In genomic region chr2:101418704-101419663, GRCh38 we compare ENCODE assay signal across 1 cellular context.
TF ChIP-seq lines count a peak whose summit lies in the region.

No MANE protein-coding gene starts in this region.

TF ChIP-seq in HepG2, 621 proteins besides CTCF, POLR2A, EP300 and RAD21 (continued from another document and continues in another):
- TF ChIP-seq ZNF503 (CRISPR knock-in tag; IDR thresholded peaks at IDR 0.05) = no peak
- no peak for TF ChIP-seq KDM1A (CRISPR knock-in tag; IDR thresholded peaks at IDR 0.05)
- TF ChIP-seq FOXK1 (CRISPR knock-in tag; IDR thresholded peaks at IDR 0.05; ENCODE audit: borderline replicate concordance, low read depth) = no peak
- no peak for TF ChIP-seq SATB2 (CRISPR knock-in tag; IDR thresholded peaks at IDR 0.05)
- no peak for TF ChIP-seq MAFG (CRISPR knock-in tag; IDR thresholded peaks at IDR 0.05)
- TF ChIP-seq ZNF468 (CRISPR knock-in tag; IDR thresholded peaks at IDR 0.05) = no peak
- no peak for TF ChIP-seq MBNL3 (CRISPR knock-in tag; conservative IDR thresholded peaks at IDR 0.05)
- TF ChIP-seq RBAK (CRISPR knock-in tag; IDR thresholded peaks at IDR 0.05) = no peak
- TF ChIP-seq ETV6 (CRISPR knock-in tag; conservative IDR thresholded peaks at IDR 0.05) = no peak
- TF ChIP-seq ARNT (IDR thresholded peaks at IDR 0.05) = no peak
- no peak for TF ChIP-seq SIX1 (CRISPR knock-in tag; IDR thresholded peaks at IDR 0.05; ENCODE audit: borderline replicate concordance)
- no peak; the same call in 1 of the 2 replicates for TF ChIP-seq KMT2B (CRISPR knock-in tag; IDR thresholded peaks at IDR 0.05)
- TF ChIP-seq ZNF24 (IDR thresholded peaks at IDR 0.05) = no peak
- no peak for TF ChIP-seq HNRNPUL1 (IDR thresholded peaks at IDR 0.05; ENCODE audit: low read depth, low read length)
- no peak for TF ChIP-seq ARNT2 (CRISPR knock-in tag; IDR thresholded peaks at IDR 0.05; ENCODE audit: low read depth)
- TF ChIP-seq THRA (CRISPR knock-in tag; IDR thresholded peaks at IDR 0.05; ENCODE audit: borderline replicate concordance) = 0 out of 2 replicates have a peak, but pooled peaks have one; percentile 19
- no peak for TF ChIP-seq ZNF773 (CRISPR knock-in tag; IDR thresholded peaks at IDR 0.05; ENCODE audit: borderline replicate concordance)
- TF ChIP-seq ZUFSP (CRISPR knock-in tag; IDR thresholded peaks at IDR 0.05; ENCODE audit: borderline replicate concordance) = no peak
- no peak for TF ChIP-seq KDM6A (CRISPR knock-in tag; IDR thresholded peaks at IDR 0.05; ENCODE audit: low read depth)
- no peak for TF ChIP-seq ZFP91 (CRISPR knock-in tag; IDR thresholded peaks at IDR 0.05; ENCODE audit: borderline replicate concordance)
- no peak for TF ChIP-seq ZNF143 (CRISPR knock-in tag; IDR thresholded peaks at IDR 0.05)
- TF ChIP-seq MED1 (CRISPR knock-in tag; IDR thresholded peaks at IDR 0.05) = peak; percentile 35; the same call in 1 of the 2 replicates
- no peak for TF ChIP-seq SOX6 (IDR thresholded peaks at IDR 0.05)
- no peak for TF ChIP-seq SOX6 (CRISPR knock-in tag; IDR thresholded peaks at IDR 0.05)
- TF ChIP-seq ZBTB38 (CRISPR knock-in tag; IDR thresholded peaks at IDR 0.05) = no peak
- TF ChIP-seq CREBL2 (CRISPR knock-in tag; IDR thresholded peaks at IDR 0.05; ENCODE audit: borderline replicate concordance) = no peak
- TF ChIP-seq ZNF878 (CRISPR knock-in tag; IDR thresholded peaks at IDR 0.05) = no peak
- no peak for TF ChIP-seq LBX2 (CRISPR knock-in tag; IDR thresholded peaks at IDR 0.05; ENCODE audit: borderline replicate concordance)
- TF ChIP-seq DNMT1 (CRISPR knock-in tag; IDR thresholded peaks at IDR 0.05) = no peak
- no peak for TF ChIP-seq CHD2 (IDR thresholded peaks at IDR 0.05; ENCODE audit: low read depth, low read length)
- no peak for TF ChIP-seq ZNF816 (CRISPR knock-in tag; IDR thresholded peaks at IDR 0.05; ENCODE audit: borderline replicate concordance)
- TF ChIP-seq SNAPC5 (CRISPR knock-in tag; IDR thresholded peaks at IDR 0.05; ENCODE audit: borderline replicate concordance) = no peak
- TF ChIP-seq KDM3A (CRISPR knock-in tag; IDR thresholded peaks at IDR 0.05; ENCODE audit: low read depth) = no peak
- TF ChIP-seq ZNF713 (CRISPR knock-in tag; IDR thresholded peaks at IDR 0.05) = no peak
- no peak for TF ChIP-seq XBP1 (CRISPR knock-in tag; IDR thresholded peaks at IDR 0.05)
- TF ChIP-seq ZEB1 (IDR thresholded peaks at IDR 0.05; ENCODE audit: insufficient replicate concordance, low read depth) = no peak
- TF ChIP-seq CREB1 (IDR thresholded peaks at IDR 0.05) = no peak
- TF ChIP-seq CREB1 (CRISPR knock-in tag; IDR thresholded peaks at IDR 0.05) = no peak
- no peak for TF ChIP-seq DPF2 (CRISPR knock-in tag; IDR thresholded peaks at IDR 0.05; ENCODE audit: borderline replicate concordance, low read depth)
- peak; percentile 77 for TF ChIP-seq SMAD3 (CRISPR knock-in tag; IDR thresholded peaks at IDR 0.05)
- 0 out of 2 replicates have a peak, but pooled peaks have one; percentile 32 for TF ChIP-seq ZMYM4 (CRISPR knock-in tag; IDR thresholded peaks at IDR 0.05)
- TF ChIP-seq KDM2A (CRISPR knock-in tag; IDR thresholded peaks at IDR 0.05; ENCODE audit: borderline replicate concordance, low read depth) = 0 out of 2 replicates have a peak, but pooled peaks have one; percentile 46
- TF ChIP-seq ZNF7 (CRISPR knock-in tag; IDR thresholded peaks at IDR 0.05) = no peak
- TF ChIP-seq HDAC1 (CRISPR knock-in tag; IDR thresholded peaks at IDR 0.05) = no peak
- TF ChIP-seq ZFX (CRISPR knock-in tag; IDR thresholded peaks at IDR 0.05; ENCODE audit: low read depth) = no peak
- peak; percentile 65; the same call in 1 of the 2 replicates for TF ChIP-seq ZBED4 (CRISPR knock-in tag; IDR thresholded peaks at IDR 0.05; ENCODE audit: borderline replicate concordance)
- no peak for TF ChIP-seq PREB (CRISPR knock-in tag; IDR thresholded peaks at IDR 0.05)
- TF ChIP-seq MXI1 (IDR thresholded peaks at IDR 0.05; ENCODE audit: borderline replicate concordance, low read depth, low read length) = no peak
- no peak for TF ChIP-seq SMYD3 (CRISPR knock-in tag; IDR thresholded peaks at IDR 0.05)
- 0 out of 2 replicates have a peak, but pooled peaks have one; percentile 29 for TF ChIP-seq YEATS2 (CRISPR knock-in tag; IDR thresholded peaks at IDR 0.05; ENCODE audit: borderline replicate concordance)
- TF ChIP-seq HOMEZ (CRISPR knock-in tag; IDR thresholded peaks at IDR 0.05; ENCODE audit: low read depth) = peak; percentile 48; the same call in 1 of the 2 replicates
- TF ChIP-seq ZNF441 (CRISPR knock-in tag; IDR thresholded peaks at IDR 0.05; ENCODE audit: borderline replicate concordance) = no peak
- TF ChIP-seq ZNF18 (CRISPR knock-in tag; IDR thresholded peaks at IDR 0.05; ENCODE audit: insufficient replicate concordance) = no peak
- no peak for TF ChIP-seq ZNF850 (CRISPR knock-in tag; conservative IDR thresholded peaks at IDR 0.05)
- TF ChIP-seq ZNF562 (CRISPR knock-in tag; IDR thresholded peaks at IDR 0.05; ENCODE audit: borderline replicate concordance) = no peak
- TF ChIP-seq THAP11 (CRISPR knock-in tag; IDR thresholded peaks at IDR 0.05) = no peak
- TF ChIP-seq ZNF510 (CRISPR knock-in tag; IDR thresholded peaks at IDR 0.05; ENCODE audit: low read depth) = no peak
- TF ChIP-seq FOXM1 (CRISPR knock-in tag; IDR thresholded peaks at IDR 0.05) = no peak
